12 cellular contexts compared by ENCODE assay signal in the genomic region with DNA sequence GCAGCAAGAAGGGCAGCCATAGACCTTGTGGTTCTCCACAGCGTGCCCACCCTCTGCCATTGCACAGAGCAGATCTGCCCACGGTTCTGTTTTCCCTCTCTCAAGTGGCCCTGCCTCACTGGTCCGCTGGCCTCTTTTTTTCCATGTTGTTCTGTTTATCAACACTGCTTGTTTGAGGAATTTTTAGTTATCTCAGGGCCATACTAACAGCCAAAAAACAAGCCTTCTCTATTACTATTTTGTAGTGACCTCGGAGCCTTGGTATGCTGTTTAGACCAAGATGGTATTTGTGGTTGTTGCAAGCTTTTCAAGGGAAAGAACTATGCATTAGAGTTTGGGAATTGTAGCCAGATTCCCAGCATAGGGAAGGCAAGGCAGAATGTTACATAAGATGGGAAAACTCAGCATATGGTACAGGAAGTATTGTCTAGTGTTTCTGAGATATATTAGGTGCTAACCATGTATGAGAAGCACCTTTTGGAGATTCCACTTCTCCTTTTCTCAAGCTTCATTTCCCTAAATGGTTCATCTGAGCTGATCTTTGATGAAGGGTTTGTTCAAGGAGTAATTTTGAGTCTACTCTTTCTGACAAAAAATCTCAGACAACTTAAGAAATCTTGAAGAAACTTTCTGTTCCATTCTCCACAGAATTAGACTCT. TPM values are rescaled to one million over a fixed set of nuclear protein-coding genes. Genes with fewer than 3 reads are reported as not detected.
DNase-seq lines count a peak whose midpoint lies in the region; ATAC-seq and TF ChIP-seq lines count a peak whose summit lies in the region.
"Had no signal": no experiment of that assay in that cellular context is flagged by ENCODE, and none has a peak within 500 bp of the region (broad histone marks: within the 10 kb centered on the region; RNA-seq: fewer than 3 reads in every experiment).

No MANE protein-coding gene starts in this region.

- H3K9me3 Mint-ChIP-seq in CD8-positive, alpha-beta memory T cell, result no peaks in the 10 kb centered on the region
- H3K9me3 Mint-ChIP-seq: activated T-helper 2 cell treated with anti-CD3 and anti-CD28 coated beads, Interferon-gamma antibody, Interleukin-2, Interleukin-4, amounts not matched to agents 10 μg/mL and 5 μg/mL and 100 μg/mL, durations not matched to agents 14 hours and 24 hours and 36 hours; T-helper 2 cell treated with Interferon-gamma antibody and Interleukin-4, amounts not matched to agents 5 μg/mL and 100 μg/mL, for 36 hours had no signal

- CTCF ChIA-PET in CD8-positive, alpha-beta memory T cell (lab: Charles Lee), result interaction anchor here (0.9 to 11.6 kb wide), 9 partner anchors 12 to 170 kb away, joined by 3 to 175 read pairs (median 4); no protein-coding TSS in a partner anchor
- CTCF ChIA-PET in A673 (lab: Charles Lee), result interaction anchor here (0.6 to 1.2 kb wide), 2 partner anchors 157 to 194 kb away, joined by 4 to 5 read pairs; no protein-coding TSS in a partner anchor

- in situ Hi-C loops in KBM-7 (cut with MboI; ENCODE audit: low pct_unique_long_range_greater_than_20kb, low sequenced_read_pairs) (no loop called here), brain microvascular endothelial cell (cut with HindIII; ENCODE audit: low pct_ligation_motif_present, low sequenced_read_pairs) (no loop called here)

- BruUV-seq in A673 (replicated peaks; lab: Mats Ljungman, UMichigan), result no TSS peak

- 90 to 93% methylated on average over 2 to 3 of the region's 4 CpGs for WGBS in mesodermal cell (ENCODE audit: insufficient coverage in 2 of 2), 2 experiments

- peaks cover 4% of the 10 kb centered on the region for H3K4me1 ChIP-seq in CD8-positive, alpha-beta memory T cell (ENCODE audit: insufficient read depth, low read length)
- H3K4me1 ChIP-seq in mesodermal cell (ENCODE audit: control insufficient read depth, insufficient read depth, low read length, poor library complexity, severe bottlenecking) (peaks cover 28% of the 10 kb centered on the region), A673 (ENCODE audit: insufficient read depth, low read length, poor library complexity, severe bottlenecking) (no peaks in the 10 kb centered on the region)

- no peak overlapping the region for H3K4me3 ChIP-seq in CD8-positive, alpha-beta memory T cell (ENCODE audit: low read length)
- H3K4me3 ChIP-seq in brain microvascular endothelial cell (ENCODE audit: low read depth, low read length) (no peak overlapping the region), mesodermal cell (ENCODE audit: extremely low read depth, insufficient read depth, low read length, poor library complexity, severe bottlenecking) (no peak overlapping the region), A673 (ENCODE audit: low read depth, low read length, poor library complexity, severe bottlenecking) (no peak overlapping the region)

- H3K36me3 Mint-ChIP-seq in CD8-positive, alpha-beta memory T cell, result peaks cover 7 to 84% (median 19%) of the 10 kb centered on the region in 3 donors

- TF ChIP-seq CTCF in brain microvascular endothelial cell (IDR thresholded peaks at IDR 0.05; ENCODE audit: low read depth, low read length, missing control alignments) (no peak), A673 (conservative IDR thresholded peaks at IDR 0.05; ENCODE audit: low read depth, low read length) (no peak)

- peak overlapping the region in 1 of 7 donors; percentile 15 for H3K4me3 Mint-ChIP-seq in CD8-positive, alpha-beta memory T cell
- H3K4me3 Mint-ChIP-seq: T-helper 2 cell treated with Interferon-gamma antibody and Interleukin-4, amounts not matched to agents 5 μg/mL and 100 μg/mL, for 36 hours had no signal

- peak overlapping the region; percentile 4 for H3K27ac ChIP-seq in CD8-positive, alpha-beta memory T cell (ENCODE audit: low read depth, low read length)
- H3K27ac ChIP-seq in brain microvascular endothelial cell (peak overlapping the region; percentile 78), mesodermal cell (ENCODE audit: low read depth, low read length, severe bottlenecking) (peak overlapping the region; percentile 95), A673 (ENCODE audit: low read depth, low read length, poor library complexity, severe bottlenecking) (no peak overlapping the region)
- H3K27ac ChIP-seq: epithelial cell of prostate had no signal

- no peaks in the 10 kb centered on the region for H3K27me3 Mint-ChIP-seq in CD8-positive, alpha-beta memory T cell

- peaks cover 8 to 20% (median 12%) of the 10 kb centered on the region in 3 donors for H3K4me1 Mint-ChIP-seq in CD8-positive, alpha-beta memory T cell

- peaks cover 54% of the 10 kb centered on the region for H3K36me3 ChIP-seq in CD8-positive, alpha-beta memory T cell (ENCODE audit: insufficient read depth, low read length)
- H3K36me3 ChIP-seq in brain microvascular endothelial cell (replicated peaks) (peaks cover 51% of the 10 kb centered on the region), mesodermal cell (ENCODE audit: control insufficient read depth, insufficient read depth, low read length) (peaks cover 36% of the 10 kb centered on the region), A673 (ENCODE audit: insufficient read depth, low read length, poor library complexity, severe bottlenecking) (peaks cover 58% of the 10 kb centered on the region)

- H3K9me3 ChIP-seq in CD8-positive, alpha-beta memory T cell (ENCODE audit: low read length), result no peaks in the 10 kb centered on the region
- H3K9me3 ChIP-seq in mesodermal cell (ENCODE audit: control insufficient read depth, low read length), result no peaks in the 10 kb centered on the region
- no peaks in the 10 kb centered on the region for H3K9me3 ChIP-seq in A673 (ENCODE audit: low read depth, low read length, poor library complexity, severe bottlenecking)

- DNase-seq in CD8-positive, alpha-beta memory T cell, result no peak
- DNase-seq in KBM-7 (peak; percentile 22), brain microvascular endothelial cell (peak; percentile 61), A673 (ENCODE audit: low spot score) (no peak)
- no peak for DNase-seq in stimulated activated CD4-positive, alpha-beta T cell treated with anti-CD3 and anti-CD28 coated beads, Interleukin-4, amount 100 ng/mL, for 1 hour
- no peak for DNase-seq in activated T-cell treated with anti-CD3 and anti-CD28 coated beads, Interleukin-2, amount 50 U/mL, for 1 hour
- DNase-seq: NCI-H2107 had no signal

- POLR2A ChIA-PET in CD8-positive, alpha-beta memory T cell (lab: Charles Lee), result interaction anchor here (1.1 kb wide), 1 partner anchor 157 kb away, joined by 3 read pairs; no protein-coding TSS in a partner anchor
- POLR2A ChIA-PET in A673 (lab: Charles Lee; ENCODE audit: low non-redundant PET), result no interaction called here

- ATAC-seq in GM18511 (IDR thresholded peaks at IDR 0.05; ENCODE audit: unreplicated experiment), result no peak

- intact Hi-C loops in A673 (cut with micrococcal nuclease; ENCODE audit: unreplicated experiment), result loop anchor here (10.0 kb wide), 1 partner anchor 125 kb away; no protein-coding TSS in a partner anchor

- H3K27ac Mint-ChIP-seq in CD8-positive, alpha-beta memory T cell, result peak overlapping the region in 1 of 8 donors; percentile 44
- H3K27ac Mint-ChIP-seq: activated T-helper 2 cell treated with anti-CD3 and anti-CD28 coated beads, Interferon-gamma antibody, Interleukin-2, Interleukin-4, amounts not matched to agents 10 μg/mL and 5 μg/mL and 100 μg/mL, durations not matched to agents 14 hours and 24 hours and 36 hours; T-helper 2 cell treated with Interferon-gamma antibody and Interleukin-4, amounts not matched to agents 5 μg/mL and 100 μg/mL, for 36 hours had no signal

- H3K27me3 ChIP-seq in CD8-positive, alpha-beta memory T cell (ENCODE audit: insufficient read depth, low read length, poor library complexity, severe bottlenecking), result no peaks in the 10 kb centered on the region
- H3K27me3 ChIP-seq in brain microvascular endothelial cell (replicated peaks) (no peaks in the 10 kb centered on the region), A673 (replicated peaks; ENCODE audit: insufficient read depth, low read depth, low read length, poor library complexity) (no peaks in the 10 kb centered on the region)

RNA-seq across cellular contexts. Expression of a gene that starts 54.3 kb away (rescaled TPM):
- 10 to 100 TPM; 69.2 to 69.5 TPM for total RNA-seq in CD8-positive, alpha-beta memory T cell
- polyA plus RNA-seq in CD8-positive, alpha-beta memory T cell, result 21.3 TPM
- polyA plus RNA-seq in mesodermal cell (2013, experiment 1 of 2), result 25.9 TPM
- polyA plus RNA-seq in mesodermal cell (2013, experiment 2 of 2), result 20.7 TPM
- 59.7 and 64.2 TPM in 2 replicates for total RNA-seq in A673 (2021)

Comparison
In these comparisons a context has a peak if more than half of its experiments do, and no peak if none do; other contexts are left out.
1. DNase-seq: peak in KBM-7 (single experiment) and brain microvascular endothelial cell (single experiment); none in CD8-positive, alpha-beta memory T cell (0 of 5), stimulated activated CD4-positive, alpha-beta T cell treated with anti-CD3 and anti-CD28 coated beads, Interleukin-4, amount 100 ng/mL, for 1 hour (single experiment), activated T-cell treated with anti-CD3 and anti-CD28 coated beads, Interleukin-2, amount 50 U/mL, for 1 hour (single experiment) and A673 (single experiment).